Comparison of ENCODE assay signal across 8 cellular contexts in the genomic region with DNA sequence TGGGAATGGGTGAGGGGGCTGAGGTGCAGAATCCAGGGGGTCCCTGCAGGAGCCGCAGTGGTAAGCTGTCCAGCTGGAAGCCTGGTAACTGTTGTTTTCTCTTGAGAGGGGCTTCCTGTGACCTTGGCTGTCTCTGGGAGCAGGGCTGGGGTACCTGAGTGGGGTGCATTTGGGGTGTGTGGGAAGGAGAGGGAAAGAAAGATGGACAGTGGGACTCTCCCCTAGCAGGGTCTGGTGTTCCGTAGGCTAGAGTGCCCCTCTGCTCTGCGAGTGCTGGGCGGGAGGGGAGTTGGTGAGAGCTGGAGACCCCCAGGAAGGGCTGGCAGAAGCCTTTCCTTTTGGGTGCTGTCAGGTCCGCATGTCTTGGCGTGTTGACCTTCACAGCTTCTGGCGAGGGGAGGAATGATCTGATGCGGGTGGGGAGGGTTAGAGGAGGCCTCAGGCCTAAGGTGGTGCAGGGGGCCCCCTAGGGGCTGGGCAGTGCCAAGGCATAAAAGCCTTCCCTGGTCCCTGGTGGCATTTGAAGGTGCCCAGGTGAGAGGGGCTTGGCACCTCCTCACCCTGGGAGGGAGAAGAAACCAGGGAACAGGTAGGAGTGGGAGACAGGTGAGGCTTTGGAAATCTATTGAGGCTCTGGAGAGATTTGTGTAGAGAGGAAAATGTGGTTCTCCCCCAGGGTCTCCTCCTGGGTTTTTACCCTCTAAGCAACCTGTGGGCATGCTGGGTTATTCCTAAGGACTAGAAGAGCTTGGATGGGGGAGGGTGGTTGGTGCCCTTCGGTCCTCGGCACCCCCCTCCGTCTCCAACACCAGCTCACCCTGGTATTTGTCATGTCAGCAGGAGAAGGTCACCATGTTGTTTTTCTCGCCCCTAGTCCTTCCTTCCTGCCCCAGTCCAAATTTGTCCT. TPM values are rescaled to one million over a fixed set of nuclear protein-coding genes. Genes with fewer than 3 reads are reported as not detected.
A peak's percentile ranks its signal among the peaks of the same experiment; 100 is the strongest.
DNase-seq lines count a peak whose midpoint lies in the region; ATAC-seq and TF ChIP-seq lines count a peak whose summit lies in the region.

No MANE protein-coding gene starts in this region.

- peak overlapping the region; percentile 98 for H3K4me3 ChIP-seq in cardiac muscle cell

- ATAC-seq in HG03280 (IDR thresholded peaks at IDR 0.05; ENCODE audit: unreplicated experiment) (peak; percentile 31), HG02852 (IDR thresholded peaks at IDR 0.05; ENCODE audit: unreplicated experiment) (no peak), HG03521 (IDR thresholded peaks at IDR 0.05; ENCODE audit: unreplicated experiment) (no peak)

- DNase-seq in DMS79 treated with DMSO at 0.1 percent for 48 hours (lab: John Stamatoyannopoulos, UW): peak; percentile 29
- DNase-seq in activated naive CD4-positive, alpha-beta T cell treated with anti-CD3 and anti-CD28 coated beads for 36 hours: peak; percentile 76
- DNase-seq in cardiac muscle cell (ENCODE audit: low read depth in 1 of 2, low spot score in 1 of 2): peak; percentile 64 to 72
- DNase-seq in renal cortical epithelial cell (ENCODE audit: low read depth): peak; percentile 41

- peaks cover 26% of the 10 kb centered on the region for H3K36me3 ChIP-seq in cardiac muscle cell

- H3K4me3 Mint-ChIP-seq in activated naive CD4-positive, alpha-beta T cell treated with anti-CD3 and anti-CD28 coated beads for 36 hours: peak overlapping the region; percentile 91

- H3K4me1 Mint-ChIP-seq in activated naive CD4-positive, alpha-beta T cell treated with anti-CD3 and anti-CD28 coated beads for 36 hours (ENCODE audit: low read depth): peaks cover 29% of the 10 kb centered on the region

- H3K27me3 ChIP-seq in cardiac muscle cell: no peaks in the 10 kb centered on the region

- H3K9me3 Mint-ChIP-seq in activated naive CD4-positive, alpha-beta T cell treated with anti-CD3 and anti-CD28 coated beads for 36 hours: no peaks in the 10 kb centered on the region

- CTCF ChIA-PET in activated naive CD4-positive, alpha-beta T cell treated with anti-CD3 and anti-CD28 coated beads for 36 hours (lab: Charles Lee): interaction anchor here (0.6 to 3.5 kb wide), 21 partner anchors 10 to 443 kb away, joined by 3 to 28 read pairs (median 4); partner anchors contain the start of gene MYMX

- peaks cover 10% of the 10 kb centered on the region for H3K4me1 ChIP-seq in cardiac muscle cell (ENCODE audit: low read depth)

- peak overlapping the region; percentile 90 for H3K27ac ChIP-seq in cardiac muscle cell

- no peaks in the 10 kb centered on the region for H3K27me3 Mint-ChIP-seq in activated naive CD4-positive, alpha-beta T cell treated with anti-CD3 and anti-CD28 coated beads for 36 hours (ENCODE audit: low read depth)

- intact Hi-C loops in activated naive CD4-positive, alpha-beta T cell treated with anti-CD3 and anti-CD28 coated beads for 36 hours (cut with micrococcal nuclease): loop anchor here (1.0 kb wide), 3 partner anchors 49 to 492 kb away; partner anchors contain the start of gene NFKBIE

- TF ChIP-seq CTCF in cardiac muscle cell (IDR thresholded peaks at IDR 0.05; ENCODE audit: low read depth, low read length): peak; percentile 83

- H3K36me3 Mint-ChIP-seq in activated naive CD4-positive, alpha-beta T cell treated with anti-CD3 and anti-CD28 coated beads for 36 hours (ENCODE audit: low read depth): peaks cover 25% of the 10 kb centered on the region

- H3K9me3 ChIP-seq in cardiac muscle cell (ENCODE audit: low read depth): no peaks in the 10 kb centered on the region

- peak overlapping the region; percentile 31 for H3K27ac Mint-ChIP-seq in activated naive CD4-positive, alpha-beta T cell treated with anti-CD3 and anti-CD28 coated beads for 36 hours

TF ChIP-seq in PFSK-1, 5 proteins besides CTCF, POLR2A, EP300 and RAD21:
- TF ChIP-seq SIN3A (IDR thresholded peaks at IDR 0.05; ENCODE audit: borderline replicate concordance, insufficient read depth, low read length): peak; percentile 80; the same call in 1 of the 2 replicates
- no peak for TF ChIP-seq REST (IDR thresholded peaks at IDR 0.05; ENCODE audit: insufficient read depth in 1 of 2, low read depth in 2 of 2, low read length in 2 of 2)
- TF ChIP-seq TAF1 (IDR thresholded peaks at IDR 0.05; ENCODE audit: borderline replicate concordance, insufficient read depth, low read length): peak; percentile 58; the same call in 1 of the 2 replicates
- TF ChIP-seq FOXP2 (optimal IDR thresholded peaks at IDR 0.05; ENCODE audit: borderline replicate concordance, extremely low read depth, extremely low read length, insufficient read depth): no peak
- 0 out of 2 replicates have a peak, but pooled peaks have one; percentile 11 for TF ChIP-seq POLR2AphosphoS5 (IDR thresholded peaks at IDR 0.05; ENCODE audit: low read depth, low read length)

RNA-seq across cellular contexts. Expression of gene VEGFA, which starts 3.3 kb away (rescaled TPM):
- polyA plus RNA-seq in PFSK-1 (2012; ENCODE audit: insufficient read length, low read depth): 492 TPM
- total RNA-seq in activated naive CD4-positive, alpha-beta T cell treated with anti-CD3 and anti-CD28 coated beads for 36 hours: 10 to 100 TPM; 35.9 to 37.3 TPM
- 409 and 626 TPM in 2 replicates for total RNA-seq in cardiac muscle cell
- polyA plus RNA-seq in cardiac muscle cell: 199 and 228 TPM in 2 replicates
- 121 and 249 TPM in 2 replicates for total RNA-seq in renal cortical epithelial cell
